In genomic region chr4:83074086-83074704, GRCh38 we compare ENCODE assay signal across 8 cellular contexts. TPM values are rescaled to one million over a fixed set of nuclear protein-coding genes. Genes with fewer than 3 reads are reported as not detected.
A peak's percentile ranks its signal among the peaks of the same experiment; 100 is the strongest.
DNase-seq lines count a peak whose midpoint lies in the region; ATAC-seq and TF ChIP-seq lines count a peak whose summit lies in the region.

No MANE protein-coding gene starts in this region.

- TF ChIP-seq CTCF in fibroblast of mammary gland (conservative IDR thresholded peaks at IDR 0.05; ENCODE audit: control insufficient read depth, insufficient read depth, low read depth, low read length) (peak; percentile 78), omental fat pad (IDR thresholded peaks at IDR 0.05) (no peak)

- no peak overlapping the region for H3K4me3 ChIP-seq in fibroblast of mammary gland (ENCODE audit: control insufficient read depth, low read depth, low read length)

- DNase-seq in DMS114 treated with DMSO at 0.1 percent for 48 hours (lab: John Stamatoyannopoulos, UW; ENCODE audit: unreplicated experiment) (peak; percentile 23), NCI-H82 treated with DMSO at 0.1 percent for 48 hours (lab: John Stamatoyannopoulos, UW; ENCODE audit: unreplicated experiment) (peak; percentile 55), activated T-cell treated with anti-CD3 and anti-CD28 coated beads for 24 hours (ENCODE audit: low read depth) (peak; percentile 50), fibroblast of mammary gland (ENCODE audit: low read depth) (peak; percentile 91), omental fat pad (ENCODE audit: low spot score) (no peak), OCI-M2 (lab: John Stamatoyannopoulos, UW; ENCODE audit: unreplicated experiment) (no peak)

- peak; percentile 73 for ATAC-seq in GM19397 (IDR thresholded peaks at IDR 0.05; ENCODE audit: unreplicated experiment)
- peak; percentile 50 for ATAC-seq in HG03457 (IDR thresholded peaks at IDR 0.05; ENCODE audit: unreplicated experiment)
- peak; percentile 31 for ATAC-seq in omental fat pad (ENCODE audit: low FRiP score)

RNA-seq across cellular contexts. Expression of gene COPS4, which starts 39.2 kb away (rescaled TPM):
- total RNA-seq in omental fat pad = 10 to 100 TPM; 30.3 to 47.1 (median 39.1) TPM

RNA-seq across cellular contexts. Expression of gene PLAC8, which starts 40.3 kb away (rescaled TPM):
- total RNA-seq in omental fat pad = 1 to 10 TPM; 2.6 to 7.6 (median 3.9) TPM

Comparison
In these comparisons a context has a peak if more than half of its experiments do, and no peak if none do; other contexts are left out.
1. DNase-seq: peak in DMS114 treated with DMSO at 0.1 percent for 48 hours (single experiment), NCI-H82 treated with DMSO at 0.1 percent for 48 hours (single experiment), activated T-cell treated with anti-CD3 and anti-CD28 coated beads for 24 hours (single experiment) and fibroblast of mammary gland (single experiment); none in omental fat pad (single experiment) and OCI-M2 (single experiment).
2. Peak in every context shown above with its lines, with median percentiles within 50 percentile points of each other: ATAC-seq.